Comparison of ENCODE assay signal across 1 cellular context in the genomic region with DNA sequence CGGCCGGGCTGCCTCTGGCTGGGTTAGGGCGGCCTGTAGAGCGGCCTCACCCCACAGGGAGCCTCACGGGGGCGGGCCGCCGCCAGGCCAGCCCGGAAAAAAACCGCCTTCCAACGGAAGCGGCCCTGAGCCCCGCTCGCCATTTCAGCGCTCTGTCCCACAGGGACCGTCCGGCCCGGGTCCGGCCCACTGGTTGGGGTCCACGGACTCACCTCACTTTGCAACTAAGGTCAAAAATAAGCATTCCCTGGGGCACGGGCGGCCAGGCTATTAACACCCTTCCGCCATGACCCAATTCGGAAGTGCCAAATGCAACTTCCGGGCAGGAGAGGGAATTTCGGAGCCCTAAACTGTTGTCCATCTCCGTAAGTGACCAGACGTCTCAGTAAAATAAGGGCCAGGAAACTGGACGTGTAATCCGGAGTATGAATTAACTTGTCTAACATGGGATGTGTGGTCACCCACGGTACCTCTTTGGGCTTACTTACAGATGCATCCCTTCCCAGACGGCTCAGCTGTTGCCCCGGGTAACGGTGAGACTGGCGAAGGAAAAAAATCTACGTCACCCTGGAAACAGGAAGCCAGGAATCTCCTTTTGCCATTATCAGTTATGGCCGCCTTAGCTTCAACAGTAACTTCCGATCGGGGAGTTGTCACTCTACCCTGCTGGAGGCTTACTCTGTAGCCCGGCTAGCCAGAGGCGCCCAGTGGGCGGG.
TF ChIP-seq lines count a peak whose summit lies in the region.

A gene with protein sequence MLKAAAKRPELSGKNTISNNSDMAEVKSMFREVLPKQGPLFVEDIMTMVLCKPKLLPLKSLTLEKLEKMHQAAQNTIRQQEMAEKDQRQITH (minus strand): TSS at position 548 of the 716 bp plus-strand sequence. CDS start 1,023 bp downstream, outside the sequence.

TF ChIP-seq in WTC11, 78 proteins besides CTCF, POLR2A, EP300 and RAD21 (continued from another document and continues in another):
- TF ChIP-seq, protein P1, sequence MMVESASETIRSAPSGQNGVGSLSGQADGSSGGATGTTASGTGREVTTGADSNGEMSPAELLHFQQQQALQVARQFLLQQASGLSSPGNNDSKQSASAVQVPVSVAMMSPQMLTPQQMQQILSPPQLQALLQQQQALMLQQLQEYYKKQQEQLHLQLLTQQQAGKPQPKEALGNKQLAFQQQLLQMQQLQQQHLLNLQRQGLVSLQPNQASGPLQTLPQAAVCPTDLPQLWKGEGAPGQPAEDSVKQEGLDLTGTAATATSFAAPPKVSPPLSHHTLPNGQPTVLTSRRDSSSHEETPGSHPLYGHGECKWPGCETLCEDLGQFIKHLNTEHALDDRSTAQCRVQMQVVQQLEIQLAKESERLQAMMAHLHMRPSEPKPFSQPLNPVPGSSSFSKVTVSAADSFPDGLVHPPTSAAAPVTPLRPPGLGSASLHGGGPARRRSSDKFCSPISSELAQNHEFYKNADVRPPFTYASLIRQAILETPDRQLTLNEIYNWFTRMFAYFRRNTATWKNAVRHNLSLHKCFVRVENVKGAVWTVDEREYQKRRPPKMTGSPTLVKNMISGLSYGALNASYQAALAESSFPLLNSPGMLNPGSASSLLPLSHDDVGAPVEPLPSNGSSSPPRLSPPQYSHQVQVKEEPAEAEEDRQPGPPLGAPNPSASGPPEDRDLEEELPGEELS (CRISPR knock-in tag; IDR thresholded peaks at IDR 0.05): no peak
- TF ChIP-seq ATF1 (CRISPR knock-in tag; IDR thresholded peaks at IDR 0.05): no peak
- TF ChIP-seq ELF4 (CRISPR knock-in tag; IDR thresholded peaks at IDR 0.05; ENCODE audit: low read depth): no peak
- TF ChIP-seq, protein P2, sequence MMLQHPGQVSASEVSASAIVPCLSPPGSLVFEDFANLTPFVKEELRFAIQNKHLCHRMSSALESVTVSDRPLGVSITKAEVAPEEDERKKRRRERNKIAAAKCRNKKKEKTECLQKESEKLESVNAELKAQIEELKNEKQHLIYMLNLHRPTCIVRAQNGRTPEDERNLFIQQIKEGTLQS (CRISPR knock-in tag; conservative IDR thresholded peaks at IDR 0.05): no peak
- TF ChIP-seq CBFB (CRISPR knock-in tag; IDR thresholded peaks at IDR 0.05; ENCODE audit: low read depth): no peak
- TF ChIP-seq, protein P3, sequence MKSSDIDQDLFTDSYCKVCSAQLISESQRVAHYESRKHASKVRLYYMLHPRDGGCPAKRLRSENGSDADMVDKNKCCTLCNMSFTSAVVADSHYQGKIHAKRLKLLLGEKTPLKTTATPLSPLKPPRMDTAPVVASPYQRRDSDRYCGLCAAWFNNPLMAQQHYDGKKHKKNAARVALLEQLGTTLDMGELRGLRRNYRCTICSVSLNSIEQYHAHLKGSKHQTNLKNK (CRISPR knock-in tag; IDR thresholded peaks at IDR 0.05): no peak
- TF ChIP-seq ZNF423 (CRISPR knock-in tag; IDR thresholded peaks at IDR 0.05): peak; percentile 48; the same call in 1 of the 2 replicates
- no peak for TF ChIP-seq TP53 (CRISPR knock-in tag; IDR thresholded peaks at IDR 0.05)
- TF ChIP-seq HMGA2 (CRISPR knock-in tag; IDR thresholded peaks at IDR 0.05): no peak
- no peak for TF ChIP-seq ZNF396 (CRISPR knock-in tag; IDR thresholded peaks at IDR 0.05; ENCODE audit: borderline replicate concordance)
- no peak for TF ChIP-seq TEAD4 (CRISPR knock-in tag; IDR thresholded peaks at IDR 0.05)
- 0 out of 2 replicates have a peak, but pooled peaks have one; percentile 44 for TF ChIP-seq ZNF232 (CRISPR knock-in tag; IDR thresholded peaks at IDR 0.05)
- no peak for TF ChIP-seq NR2C2 (CRISPR knock-in tag; IDR thresholded peaks at IDR 0.05)
- TF ChIP-seq, protein P4, sequence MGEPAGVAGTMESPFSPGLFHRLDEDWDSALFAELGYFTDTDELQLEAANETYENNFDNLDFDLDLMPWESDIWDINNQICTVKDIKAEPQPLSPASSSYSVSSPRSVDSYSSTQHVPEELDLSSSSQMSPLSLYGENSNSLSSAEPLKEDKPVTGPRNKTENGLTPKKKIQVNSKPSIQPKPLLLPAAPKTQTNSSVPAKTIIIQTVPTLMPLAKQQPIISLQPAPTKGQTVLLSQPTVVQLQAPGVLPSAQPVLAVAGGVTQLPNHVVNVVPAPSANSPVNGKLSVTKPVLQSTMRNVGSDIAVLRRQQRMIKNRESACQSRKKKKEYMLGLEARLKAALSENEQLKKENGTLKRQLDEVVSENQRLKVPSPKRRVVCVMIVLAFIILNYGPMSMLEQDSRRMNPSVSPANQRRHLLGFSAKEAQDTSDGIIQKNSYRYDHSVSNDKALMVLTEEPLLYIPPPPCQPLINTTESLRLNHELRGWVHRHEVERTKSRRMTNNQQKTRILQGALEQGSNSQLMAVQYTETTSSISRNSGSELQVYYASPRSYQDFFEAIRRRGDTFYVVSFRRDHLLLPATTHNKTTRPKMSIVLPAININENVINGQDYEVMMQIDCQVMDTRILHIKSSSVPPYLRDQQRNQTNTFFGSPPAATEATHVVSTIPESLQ (CRISPR knock-in tag; IDR thresholded peaks at IDR 0.05): no peak
- TF ChIP-seq OVOL2 (CRISPR knock-in tag; IDR thresholded peaks at IDR 0.05; ENCODE audit: borderline replicate concordance): no peak
- TF ChIP-seq, protein P5, sequence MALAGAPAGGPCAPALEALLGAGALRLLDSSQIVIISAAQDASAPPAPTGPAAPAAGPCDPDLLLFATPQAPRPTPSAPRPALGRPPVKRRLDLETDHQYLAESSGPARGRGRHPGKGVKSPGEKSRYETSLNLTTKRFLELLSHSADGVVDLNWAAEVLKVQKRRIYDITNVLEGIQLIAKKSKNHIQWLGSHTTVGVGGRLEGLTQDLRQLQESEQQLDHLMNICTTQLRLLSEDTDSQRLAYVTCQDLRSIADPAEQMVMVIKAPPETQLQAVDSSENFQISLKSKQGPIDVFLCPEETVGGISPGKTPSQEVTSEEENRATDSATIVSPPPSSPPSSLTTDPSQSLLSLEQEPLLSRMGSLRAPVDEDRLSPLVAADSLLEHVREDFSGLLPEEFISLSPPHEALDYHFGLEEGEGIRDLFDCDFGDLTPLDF (CRISPR knock-in tag; IDR thresholded peaks at IDR 0.05): no peak
- TF ChIP-seq IRF2 (CRISPR knock-in tag; IDR thresholded peaks at IDR 0.05; ENCODE audit: borderline replicate concordance, low read depth): no peak
- TF ChIP-seq ZBTB21 (CRISPR knock-in tag; IDR thresholded peaks at IDR 0.05; ENCODE audit: borderline replicate concordance): peak; percentile 70; the same call in 1 of the 2 replicates
- TF ChIP-seq, protein P6, sequence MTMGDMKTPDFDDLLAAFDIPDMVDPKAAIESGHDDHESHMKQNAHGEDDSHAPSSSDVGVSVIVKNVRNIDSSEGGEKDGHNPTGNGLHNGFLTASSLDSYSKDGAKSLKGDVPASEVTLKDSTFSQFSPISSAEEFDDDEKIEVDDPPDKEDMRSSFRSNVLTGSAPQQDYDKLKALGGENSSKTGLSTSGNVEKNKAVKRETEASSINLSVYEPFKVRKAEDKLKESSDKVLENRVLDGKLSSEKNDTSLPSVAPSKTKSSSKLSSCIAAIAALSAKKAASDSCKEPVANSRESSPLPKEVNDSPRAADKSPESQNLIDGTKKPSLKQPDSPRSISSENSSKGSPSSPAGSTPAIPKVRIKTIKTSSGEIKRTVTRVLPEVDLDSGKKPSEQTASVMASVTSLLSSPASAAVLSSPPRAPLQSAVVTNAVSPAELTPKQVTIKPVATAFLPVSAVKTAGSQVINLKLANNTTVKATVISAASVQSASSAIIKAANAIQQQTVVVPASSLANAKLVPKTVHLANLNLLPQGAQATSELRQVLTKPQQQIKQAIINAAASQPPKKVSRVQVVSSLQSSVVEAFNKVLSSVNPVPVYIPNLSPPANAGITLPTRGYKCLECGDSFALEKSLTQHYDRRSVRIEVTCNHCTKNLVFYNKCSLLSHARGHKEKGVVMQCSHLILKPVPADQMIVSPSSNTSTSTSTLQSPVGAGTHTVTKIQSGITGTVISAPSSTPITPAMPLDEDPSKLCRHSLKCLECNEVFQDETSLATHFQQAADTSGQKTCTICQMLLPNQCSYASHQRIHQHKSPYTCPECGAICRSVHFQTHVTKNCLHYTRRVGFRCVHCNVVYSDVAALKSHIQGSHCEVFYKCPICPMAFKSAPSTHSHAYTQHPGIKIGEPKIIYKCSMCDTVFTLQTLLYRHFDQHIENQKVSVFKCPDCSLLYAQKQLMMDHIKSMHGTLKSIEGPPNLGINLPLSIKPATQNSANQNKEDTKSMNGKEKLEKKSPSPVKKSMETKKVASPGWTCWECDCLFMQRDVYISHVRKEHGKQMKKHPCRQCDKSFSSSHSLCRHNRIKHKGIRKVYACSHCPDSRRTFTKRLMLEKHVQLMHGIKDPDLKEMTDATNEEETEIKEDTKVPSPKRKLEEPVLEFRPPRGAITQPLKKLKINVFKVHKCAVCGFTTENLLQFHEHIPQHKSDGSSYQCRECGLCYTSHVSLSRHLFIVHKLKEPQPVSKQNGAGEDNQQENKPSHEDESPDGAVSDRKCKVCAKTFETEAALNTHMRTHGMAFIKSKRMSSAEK (CRISPR knock-in tag; IDR thresholded peaks at IDR 0.05; ENCODE audit: borderline replicate concordance): no peak
- TF ChIP-seq, protein P7, sequence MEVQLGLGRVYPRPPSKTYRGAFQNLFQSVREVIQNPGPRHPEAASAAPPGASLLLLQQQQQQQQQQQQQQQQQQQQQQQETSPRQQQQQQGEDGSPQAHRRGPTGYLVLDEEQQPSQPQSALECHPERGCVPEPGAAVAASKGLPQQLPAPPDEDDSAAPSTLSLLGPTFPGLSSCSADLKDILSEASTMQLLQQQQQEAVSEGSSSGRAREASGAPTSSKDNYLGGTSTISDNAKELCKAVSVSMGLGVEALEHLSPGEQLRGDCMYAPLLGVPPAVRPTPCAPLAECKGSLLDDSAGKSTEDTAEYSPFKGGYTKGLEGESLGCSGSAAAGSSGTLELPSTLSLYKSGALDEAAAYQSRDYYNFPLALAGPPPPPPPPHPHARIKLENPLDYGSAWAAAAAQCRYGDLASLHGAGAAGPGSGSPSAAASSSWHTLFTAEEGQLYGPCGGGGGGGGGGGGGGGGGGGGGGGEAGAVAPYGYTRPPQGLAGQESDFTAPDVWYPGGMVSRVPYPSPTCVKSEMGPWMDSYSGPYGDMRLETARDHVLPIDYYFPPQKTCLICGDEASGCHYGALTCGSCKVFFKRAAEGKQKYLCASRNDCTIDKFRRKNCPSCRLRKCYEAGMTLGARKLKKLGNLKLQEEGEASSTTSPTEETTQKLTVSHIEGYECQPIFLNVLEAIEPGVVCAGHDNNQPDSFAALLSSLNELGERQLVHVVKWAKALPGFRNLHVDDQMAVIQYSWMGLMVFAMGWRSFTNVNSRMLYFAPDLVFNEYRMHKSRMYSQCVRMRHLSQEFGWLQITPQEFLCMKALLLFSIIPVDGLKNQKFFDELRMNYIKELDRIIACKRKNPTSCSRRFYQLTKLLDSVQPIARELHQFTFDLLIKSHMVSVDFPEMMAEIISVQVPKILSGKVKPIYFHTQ (CRISPR knock-in tag; IDR thresholded peaks at IDR 0.05): no peak
- no peak for TF ChIP-seq ZNF138 (CRISPR knock-in tag; conservative IDR thresholded peaks at IDR 0.05)
- no peak for TF ChIP-seq JAZF1 (CRISPR knock-in tag; IDR thresholded peaks at IDR 0.05)
- TF ChIP-seq GABPB1 (CRISPR knock-in tag; IDR thresholded peaks at IDR 0.05): peak; percentile 62
- TF ChIP-seq SMAD3 (CRISPR knock-in tag; IDR thresholded peaks at IDR 0.05; ENCODE audit: borderline replicate concordance): 0 out of 2 replicates have a peak, but pooled peaks have one; percentile 64
- TF ChIP-seq ZNF263 (CRISPR knock-in tag; IDR thresholded peaks at IDR 0.05; ENCODE audit: low read depth): no peak
- TF ChIP-seq, protein P8, sequence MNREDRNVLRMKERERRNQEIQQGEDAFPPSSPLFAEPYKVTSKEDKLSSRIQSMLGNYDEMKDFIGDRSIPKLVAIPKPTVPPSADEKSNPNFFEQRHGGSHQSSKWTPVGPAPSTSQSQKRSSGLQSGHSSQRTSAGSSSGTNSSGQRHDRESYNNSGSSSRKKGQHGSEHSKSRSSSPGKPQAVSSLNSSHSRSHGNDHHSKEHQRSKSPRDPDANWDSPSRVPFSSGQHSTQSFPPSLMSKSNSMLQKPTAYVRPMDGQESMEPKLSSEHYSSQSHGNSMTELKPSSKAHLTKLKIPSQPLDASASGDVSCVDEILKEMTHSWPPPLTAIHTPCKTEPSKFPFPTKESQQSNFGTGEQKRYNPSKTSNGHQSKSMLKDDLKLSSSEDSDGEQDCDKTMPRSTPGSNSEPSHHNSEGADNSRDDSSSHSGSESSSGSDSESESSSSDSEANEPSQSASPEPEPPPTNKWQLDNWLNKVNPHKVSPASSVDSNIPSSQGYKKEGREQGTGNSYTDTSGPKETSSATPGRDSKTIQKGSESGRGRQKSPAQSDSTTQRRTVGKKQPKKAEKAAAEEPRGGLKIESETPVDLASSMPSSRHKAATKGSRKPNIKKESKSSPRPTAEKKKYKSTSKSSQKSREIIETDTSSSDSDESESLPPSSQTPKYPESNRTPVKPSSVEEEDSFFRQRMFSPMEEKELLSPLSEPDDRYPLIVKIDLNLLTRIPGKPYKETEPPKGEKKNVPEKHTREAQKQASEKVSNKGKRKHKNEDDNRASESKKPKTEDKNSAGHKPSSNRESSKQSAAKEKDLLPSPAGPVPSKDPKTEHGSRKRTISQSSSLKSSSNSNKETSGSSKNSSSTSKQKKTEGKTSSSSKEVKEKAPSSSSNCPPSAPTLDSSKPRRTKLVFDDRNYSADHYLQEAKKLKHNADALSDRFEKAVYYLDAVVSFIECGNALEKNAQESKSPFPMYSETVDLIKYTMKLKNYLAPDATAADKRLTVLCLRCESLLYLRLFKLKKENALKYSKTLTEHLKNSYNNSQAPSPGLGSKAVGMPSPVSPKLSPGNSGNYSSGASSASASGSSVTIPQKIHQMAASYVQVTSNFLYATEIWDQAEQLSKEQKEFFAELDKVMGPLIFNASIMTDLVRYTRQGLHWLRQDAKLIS (CRISPR knock-in tag; IDR thresholded peaks at IDR 0.05; ENCODE audit: borderline replicate concordance): no peak; the same call in 1 of the 2 replicates
- TF ChIP-seq SP1 (CRISPR knock-in tag; conservative IDR thresholded peaks at IDR 0.05): peak; percentile 68
- TF ChIP-seq RORB (CRISPR knock-in tag; IDR thresholded peaks at IDR 0.05): no peak
- no peak for TF ChIP-seq NFATC4 (CRISPR knock-in tag; IDR thresholded peaks at IDR 0.05)
- TF ChIP-seq, protein P9, sequence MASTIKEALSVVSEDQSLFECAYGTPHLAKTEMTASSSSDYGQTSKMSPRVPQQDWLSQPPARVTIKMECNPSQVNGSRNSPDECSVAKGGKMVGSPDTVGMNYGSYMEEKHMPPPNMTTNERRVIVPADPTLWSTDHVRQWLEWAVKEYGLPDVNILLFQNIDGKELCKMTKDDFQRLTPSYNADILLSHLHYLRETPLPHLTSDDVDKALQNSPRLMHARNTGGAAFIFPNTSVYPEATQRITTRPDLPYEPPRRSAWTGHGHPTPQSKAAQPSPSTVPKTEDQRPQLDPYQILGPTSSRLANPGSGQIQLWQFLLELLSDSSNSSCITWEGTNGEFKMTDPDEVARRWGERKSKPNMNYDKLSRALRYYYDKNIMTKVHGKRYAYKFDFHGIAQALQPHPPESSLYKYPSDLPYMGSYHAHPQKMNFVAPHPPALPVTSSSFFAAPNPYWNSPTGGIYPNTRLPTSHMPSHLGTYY (CRISPR knock-in tag; IDR thresholded peaks at IDR 0.05): no peak
- TF ChIP-seq GRHL2 (CRISPR knock-in tag; IDR thresholded peaks at IDR 0.05; ENCODE audit: insufficient replicate concordance, severe bottlenecking): no peak
- TF ChIP-seq FOXJ3 (CRISPR knock-in tag; IDR thresholded peaks at IDR 0.05; ENCODE audit: borderline replicate concordance): no peak
- no peak for TF ChIP-seq ZNF317 (CRISPR knock-in tag; IDR thresholded peaks at IDR 0.05; ENCODE audit: borderline replicate concordance, low read depth)
- no peak for TF ChIP-seq ESRRA (CRISPR knock-in tag; IDR thresholded peaks at IDR 0.05; ENCODE audit: borderline replicate concordance)
- 0 out of 2 replicates have a peak, but pooled peaks have one; percentile 32 for TF ChIP-seq FOXP1 (CRISPR knock-in tag; IDR thresholded peaks at IDR 0.05; ENCODE audit: borderline replicate concordance)
